Comparison of ENCODE assay signal across 8 cellular contexts in genomic region chr7:33050425-33051318, GRCh38. TPM values are rescaled to one million over a fixed set of nuclear protein-coding genes. Genes with fewer than 3 reads are reported as not detected.
A peak's percentile ranks its signal among the peaks of the same experiment; 100 is the strongest.
DNase-seq lines count a peak whose midpoint lies in the region; ATAC-seq and TF ChIP-seq lines count a peak whose summit lies in the region.

No MANE protein-coding gene starts in this region.

- ATAC-seq in HG03354 (IDR thresholded peaks at IDR 0.05; ENCODE audit: poor library complexity, severe bottlenecking, unreplicated experiment) = peak; percentile 59
- no peak for ATAC-seq in thoracic aorta (ENCODE audit: insufficient number of reproducible peaks, low FRiP score, low read depth)

- peak overlapping the region; percentile 6 to 31 for H3K27ac ChIP-seq in breast epithelium
- no peak overlapping the region for H3K27ac ChIP-seq in thoracic aorta

- no peak for DNase-seq in AG09319 (ENCODE audit: extremely low read depth, low read depth)
- peak; percentile 94 for DNase-seq in NOMO-1 treated with DMSO at 0.1 percent for 48 hours (lab: John Stamatoyannopoulos, UW; ENCODE audit: unreplicated experiment)
- DNase-seq in breast epithelium (ENCODE audit: low spot score in 2 of 2) = no peak
- DNase-seq in kidney epithelial cell (ENCODE audit: low read depth) = no peak
- no peak for DNase-seq in thoracic aorta (ENCODE audit: low spot score)
- no peak for DNase-seq in HK-2 (ENCODE audit: unreplicated experiment)

- H3K4me1 ChIP-seq in breast epithelium (peaks cover 0 to 3% of the 10 kb centered on the region in 2 donors), thoracic aorta (ENCODE audit: control insufficient read depth in 1 of 2, low read depth in 2 of 2) (peaks cover 10% of the 10 kb centered on the region in 2 donors)

- peak; percentile 60 for TF ChIP-seq CTCF in AG09319 (IDR thresholded peaks at IDR 0.05; ENCODE audit: low read depth, low read length)
- peak; percentile 52 for TF ChIP-seq CTCF in GM12873 (IDR thresholded peaks at IDR 0.05; ENCODE audit: insufficient read depth, low read depth, low read length, missing control alignments)
- TF ChIP-seq CTCF in breast epithelium (IDR thresholded peaks at IDR 0.05) = peak in 2 of 3 donors; percentile 66 to 69
- TF ChIP-seq CTCF in kidney epithelial cell (IDR thresholded peaks at IDR 0.05; ENCODE audit: insufficient read depth, low read length, poor library complexity, severe bottlenecking) = peak; percentile 53
- TF ChIP-seq CTCF in thoracic aorta (IDR thresholded peaks at IDR 0.05) = peak; percentile 43

- intact Hi-C loops in breast epithelium (cut with DNase I; ENCODE audit: low total_unique reads) = no loop called here

- H3K4me3 ChIP-seq in breast epithelium (peak overlapping the region in 1 of 3 donors; percentile 3), kidney epithelial cell (ENCODE audit: low read depth, low read length) (no peak overlapping the region), thoracic aorta (peak overlapping the region; percentile 24)

- H3K27me3 ChIP-seq in breast epithelium (no peaks in the 10 kb centered on the region), kidney epithelial cell (ENCODE audit: control insufficient read depth, insufficient read depth, low read length) (no peaks in the 10 kb centered on the region), thoracic aorta (replicated peaks; ENCODE audit: insufficient read depth) (no peaks in the 10 kb centered on the region)

- H3K36me3 ChIP-seq in breast epithelium (no peaks in the 10 kb centered on the region), kidney epithelial cell (ENCODE audit: control insufficient read depth, insufficient read depth, low read length) (no peaks in the 10 kb centered on the region), thoracic aorta (no peaks in the 10 kb centered on the region)

- no peaks in the 10 kb centered on the region for H3K9me3 ChIP-seq in breast epithelium
- no peaks in the 10 kb centered on the region for H3K9me3 ChIP-seq in thoracic aorta

- TF ChIP-seq POLR2A in breast epithelium (IDR thresholded peaks at IDR 0.05) = no peak

RNA-seq across cellular contexts. Expression of gene NT5C3A, which starts 11.9 kb away (rescaled TPM):
- total RNA-seq in breast epithelium = 10 to 100 TPM; 22.2 to 42.3 (median 27.5) TPM
- 17.8 and 20.7 TPM in 2 replicates for total RNA-seq in kidney epithelial cell
- 10 to 100 TPM; 14.5 to 22.2 TPM for total RNA-seq in thoracic aorta

RNA-seq across cellular contexts. Expression of gene RP9, which starts 58.5 kb away (rescaled TPM):
- total RNA-seq in breast epithelium (10 to 100 TPM in 2 of 3 donors, 1 to 10 TPM in 1; 8.5 to 17.0 (median 13.4) TPM), kidney epithelial cell (18.8 and 22.2 TPM in 2 replicates), thoracic aorta (10 to 100 TPM in 1 of 2 donors, 1 to 10 TPM in 1; 7.6 to 17.0 TPM)

Comparison
In these comparisons a context has a peak if more than half of its experiments do, and no peak if none do; other contexts are left out.
1. H3K27ac ChIP-seq: peak in breast epithelium (2 of 2); none in thoracic aorta (0 of 2).
2. Peak in every context shown above with its lines, with median percentiles within 50 percentile points of each other: CTCF ChIP-seq.